8 cellular contexts compared by ENCODE assay signal in the genomic region with DNA sequence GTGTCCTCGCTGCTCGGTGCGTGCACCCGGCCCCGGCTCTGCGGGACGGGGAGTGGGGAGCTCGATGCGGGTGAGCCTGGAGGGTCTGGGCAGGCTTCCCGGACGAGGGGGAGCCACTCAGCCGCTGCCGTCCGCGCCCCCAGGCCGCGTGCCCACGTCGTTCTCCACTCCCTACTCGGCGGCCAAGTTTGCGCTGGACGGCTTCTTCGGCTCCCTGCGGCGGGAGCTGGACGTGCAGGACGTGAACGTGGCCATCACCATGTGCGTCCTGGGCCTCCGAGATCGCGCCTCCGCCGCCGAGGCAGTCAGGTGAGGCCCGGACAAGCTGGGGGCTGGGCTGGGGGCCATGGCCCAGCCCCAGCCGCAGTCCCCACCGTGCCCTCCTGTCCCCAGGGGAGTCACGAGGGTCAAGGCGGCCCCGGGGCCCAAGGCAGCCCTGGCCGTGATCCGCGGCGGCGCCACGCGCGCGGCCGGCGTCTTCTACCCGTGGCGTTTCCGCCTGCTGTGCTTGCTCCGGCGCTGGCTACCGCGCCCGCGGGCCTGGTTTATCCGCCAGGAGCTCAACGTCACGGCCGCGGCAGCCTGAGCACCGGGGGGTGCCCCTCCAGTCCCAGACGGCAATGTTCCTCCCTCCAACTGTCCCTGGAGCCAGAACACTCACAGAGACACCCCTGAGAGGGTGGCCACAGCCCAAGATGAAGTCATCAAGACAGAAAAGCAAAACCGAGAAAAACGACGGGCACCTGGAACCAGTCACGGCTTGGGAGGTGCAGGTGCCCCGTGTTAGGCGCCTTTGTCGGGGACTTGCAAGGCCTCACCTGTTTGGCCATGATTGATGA. TPM values are rescaled to one million over a fixed set of nuclear protein-coding genes. Genes with fewer than 3 reads are reported as not detected.
DNase-seq lines count a peak whose midpoint lies in the region; ATAC-seq, FAIRE-seq and TF ChIP-seq lines count a peak whose summit lies in the region.

No MANE protein-coding gene starts in this region.

- FAIRE-seq in pancreas (lab: Jason Lieb, UNC): no peak

- H3K27me3 Mint-ChIP-seq in CD8-positive, alpha-beta memory T cell: no peaks in the 10 kb centered on the region

- peak overlapping the region in 2 of 8 donors; percentile 74 to 79 for H3K27ac Mint-ChIP-seq in CD8-positive, alpha-beta memory T cell

- H3K4me3 ChIP-seq in CD8-positive, alpha-beta memory T cell (ENCODE audit: low read length): peak overlapping the region; percentile 56
- H3K4me3 ChIP-seq in epithelial cell of proximal tubule (ENCODE audit: low read depth, low read length): peak overlapping the region; percentile 68
- H3K4me3 ChIP-seq in pancreas: peak overlapping the region in 3 of 4 donors; percentile 23 to 74 (median 53)

- TF ChIP-seq CTCF in RWPE1 (conservative IDR thresholded peaks at IDR 0.05; ENCODE audit: low read depth): peak; percentile 57
- TF ChIP-seq CTCF in epithelial cell of proximal tubule (conservative IDR thresholded peaks at IDR 0.05; ENCODE audit: low read depth, low read length): no peak
- TF ChIP-seq CTCF in pancreas (IDR thresholded peaks at IDR 0.05): no peak

- peaks cover 16% of the 10 kb centered on the region for H3K4me1 ChIP-seq in CD8-positive, alpha-beta memory T cell (ENCODE audit: insufficient read depth, low read length)
- peaks cover 3 to 7% (median 6%) of the 10 kb centered on the region in 3 donors for H3K4me1 ChIP-seq in pancreas

- peaks cover 4% of the 10 kb centered on the region for H3K36me3 ChIP-seq in CD8-positive, alpha-beta memory T cell (ENCODE audit: insufficient read depth, low read length)
- H3K36me3 ChIP-seq in pancreas: peaks cover 0 to 10% (median 9%) of the 10 kb centered on the region in 3 donors

- peaks cover 0 to 24% (median 0%) of the 10 kb centered on the region in 3 donors for H3K36me3 Mint-ChIP-seq in CD8-positive, alpha-beta memory T cell

- no peak for DNase-seq in CD8-positive, alpha-beta memory T cell
- no peak for DNase-seq in RWPE1 (ENCODE audit: low spot score)
- DNase-seq in epithelial cell of proximal tubule (ENCODE audit: low read depth): no peak
- peak in 1 of 6 donors; percentile 70 for DNase-seq in pancreas
- no peak for DNase-seq in NCI-H1092 (lab: John Stamatoyannopoulos, UW)
- DNase-seq in pons (ENCODE audit: low spot score): no peak
- DNase-seq in activated effector memory CD4-positive, alpha-beta T cell treated with anti-CD3 and anti-CD28 coated beads, Interleukin-2, amount 50 U/mL, for 16 hours: no peak

- no peaks in the 10 kb centered on the region for H3K9me3 ChIP-seq in CD8-positive, alpha-beta memory T cell (ENCODE audit: low read length)
- H3K9me3 ChIP-seq in pancreas: no peaks in the 10 kb centered on the region

- H3K9me3 Mint-ChIP-seq in CD8-positive, alpha-beta memory T cell: no peaks in the 10 kb centered on the region

- 53 to 54% methylated on average over 75 to 76 of the region's 76 CpGs for WGBS in pancreas, 2 donors

- H3K27me3 ChIP-seq in CD8-positive, alpha-beta memory T cell (ENCODE audit: insufficient read depth, low read length, poor library complexity, severe bottlenecking): no peaks in the 10 kb centered on the region
- no peaks in the 10 kb centered on the region for H3K27me3 ChIP-seq in pancreas

- no peak overlapping the region for H3K27ac ChIP-seq in CD8-positive, alpha-beta memory T cell (ENCODE audit: low read depth, low read length)
- peak overlapping the region; percentile 94 for H3K27ac ChIP-seq in RWPE1
- H3K27ac ChIP-seq in pancreas: peak overlapping the region; percentile 43 to 82 (median 72)

- CTCF ChIA-PET in CD8-positive, alpha-beta memory T cell (lab: Charles Lee): interaction anchor here (0.6 to 4.7 kb wide), 11 partner anchors 10 to 217 kb away, joined by 3 to 35 read pairs (median 4); a partner anchor contains a TSS
- CTCF ChIA-PET in RWPE1 (lab: Yijun Ruan, JAX): interaction anchor here (0.6 to 1.0 kb wide), 5 partner anchors 19 to 117 kb away, joined by 3 to 4 read pairs (median 3); a partner anchor contains a TSS

- intact Hi-C loops in pancreas (cut with DNase I): no loop called here

- peak overlapping the region in 5 of 7 donors; percentile 80 to 86 (median 85) for H3K4me3 Mint-ChIP-seq in CD8-positive, alpha-beta memory T cell

- ATAC-seq in pancreas (no peak), GM21723 (IDR thresholded peaks at IDR 0.05; ENCODE audit: unreplicated experiment) (no peak)

- H3K4me1 Mint-ChIP-seq in CD8-positive, alpha-beta memory T cell: peaks cover 25 to 51% (median 26%) of the 10 kb centered on the region in 3 donors

- POLR2A ChIA-PET in CD8-positive, alpha-beta memory T cell (lab: Charles Lee): interaction anchor here (0.9 to 2.5 kb wide), 4 partner anchors 28 to 68 kb away, joined by 4 to 15 read pairs (median 9); a partner anchor contains a TSS
- POLR2A ChIA-PET in RWPE1 (lab: Yijun Ruan, JAX; ENCODE audit: low non-redundant PET): interaction anchor here (0.6 to 1.2 kb wide), 2 partner anchors 27 to 65 kb away, joined by 3 to 5 read pairs; a partner anchor contains a TSS

RNA-seq across cellular contexts. Expression of a gene that starts 2.5 kb away (rescaled TPM):
- 1,000 to 10,000 TPM; 1,478 to 1,485 TPM for total RNA-seq in CD8-positive, alpha-beta memory T cell
- polyA plus RNA-seq in CD8-positive, alpha-beta memory T cell: 2,003 TPM
- total RNA-seq in epithelial cell of proximal tubule (808 and 1,224 TPM in 2 replicates), pancreas (100 to 1,000 TPM; 524 to 926 (median 654) TPM)
- polyA plus RNA-seq in pancreas: 1,000 to 10,000 TPM in 1 of 2 donors, 100 to 1,000 TPM in 1; 951 to 1,510 TPM

RNA-seq across cellular contexts. Expression of a gene that starts 6.8 kb away (rescaled TPM):
- 1 to 10 TPM; 1.4 to 2.3 TPM for total RNA-seq in CD8-positive, alpha-beta memory T cell
- polyA plus RNA-seq in CD8-positive, alpha-beta memory T cell: 4.0 TPM
- total RNA-seq in epithelial cell of proximal tubule (4.3 and 13.5 TPM in 2 replicates), pancreas (1 to 10 TPM; 2.1 to 5.5 (median 3.5) TPM)
- 10 to 100 TPM; 12.9 to 16.9 TPM for polyA plus RNA-seq in pancreas

RNA-seq across cellular contexts. Expression of a gene that starts 7.3 kb away (rescaled TPM):
- 10 to 100 TPM; 60.6 to 62.1 TPM for total RNA-seq in CD8-positive, alpha-beta memory T cell
- 117 TPM for polyA plus RNA-seq in CD8-positive, alpha-beta memory T cell
- 61.2 and 67.6 TPM in 2 replicates for total RNA-seq in epithelial cell of proximal tubule
- 10 to 100 TPM; 14.0 to 25.9 (median 23.5) TPM for total RNA-seq in pancreas
- polyA plus RNA-seq in pancreas: 10 to 100 TPM; 59.3 to 77.5 TPM

RNA-seq across cellular contexts. Expression of a gene that starts 32.4 kb away (rescaled TPM):
- 100 to 1,000 TPM; 179 to 204 TPM for total RNA-seq in CD8-positive, alpha-beta memory T cell
- polyA plus RNA-seq in CD8-positive, alpha-beta memory T cell: 36.0 TPM
- total RNA-seq in epithelial cell of proximal tubule (115 and 134 TPM in 2 replicates), pancreas (10 to 100 TPM; 23.3 to 56.7 (median 33.1) TPM)
- 10 to 100 TPM; 42.5 to 63.9 TPM for polyA plus RNA-seq in pancreas

RNA-seq across cellular contexts. Expression of a gene that starts 32.9 kb away (rescaled TPM):
- total RNA-seq in CD8-positive, alpha-beta memory T cell: not detected
- not detected for polyA plus RNA-seq in CD8-positive, alpha-beta memory T cell
- total RNA-seq in epithelial cell of proximal tubule: 0.65 TPM in 1 of 2 replicates, not detected in the other
- total RNA-seq in pancreas: not detected
- not detected for polyA plus RNA-seq in pancreas
